In genomic region chr9:36665921-36666429, GRCh38 we compare ENCODE assay signal across 9 cellular contexts.
DNase-seq lines count a peak whose midpoint lies in the region; ATAC-seq and TF ChIP-seq lines count a peak whose summit lies in the region.
"Had no signal": no experiment of that assay in that cellular context is flagged by ENCODE, and none has a peak within 500 bp of the region (broad histone marks: within the 10 kb centered on the region; RNA-seq: fewer than 3 reads in every experiment).

No MANE protein-coding gene starts in this region.

- H3K27me3 ChIP-seq in osteoblast (ENCODE audit: insufficient read depth, low read length) = no peaks in the 10 kb centered on the region
- no peaks in the 10 kb centered on the region for H3K27me3 ChIP-seq in dorsolateral prefrontal cortex

- no peaks in the 10 kb centered on the region for H4K20me1 ChIP-seq in osteoblast (ENCODE audit: insufficient read depth, low read length)

- H3K27ac ChIP-seq in osteoblast (ENCODE audit: low read depth, low read length) = no peak overlapping the region
- H3K27ac ChIP-seq in dorsolateral prefrontal cortex = no peak overlapping the region
- H3K27ac ChIP-seq: 22Rv1 had no signal

- ATAC-seq in HG02884 (IDR thresholded peaks at IDR 0.05; ENCODE audit: unreplicated experiment) (peak; percentile 70), esophagus mucosa (no peak)

- TF ChIP-seq CTCF in osteoblast (IDR thresholded peaks at IDR 0.05; ENCODE audit: extremely low read depth, low read depth, low read length) (no peak), dorsolateral prefrontal cortex (IDR thresholded peaks at IDR 0.05 in 54 of 56, conservative IDR thresholded peaks at IDR 0.05 in 2 of 56; ENCODE audit: low read depth in 1 of 56, partially characterized antibody in 56 of 56) (no peak)

- peaks cover 9% of the 10 kb centered on the region for H3K4me1 ChIP-seq in osteoblast (ENCODE audit: insufficient read depth, low read length)

- peak overlapping the region; percentile 46 for H2AFZ ChIP-seq in osteoblast (ENCODE audit: low read length)

- peak; percentile 23 for DNase-seq in NOMO-1 treated with DMSO at 0.1 percent for 48 hours (lab: John Stamatoyannopoulos, UW; ENCODE audit: unreplicated experiment)
- no peak for DNase-seq in NOMO-1 treated with dmso at 0.1 percent for 144 hours (lab: John Stamatoyannopoulos, UW; ENCODE audit: unreplicated experiment)
- DNase-seq in RPMI8226 = peak; percentile 5
- no peak for DNase-seq in osteoblast (ENCODE audit: insufficient read length, low spot score, missing footprints)
- no peak for DNase-seq in activated effector memory CD4-positive, alpha-beta T cell treated with Interleukin-2 at 50 U/mL for 16 hours
- DNase-seq in dorsolateral prefrontal cortex = no peak

- peaks cover 6% of the 10 kb centered on the region for H3K79me2 ChIP-seq in osteoblast (ENCODE audit: insufficient read depth, low read length)

- H3K36me3 ChIP-seq in osteoblast (ENCODE audit: insufficient read depth, low read length) = peaks cover 19% of the 10 kb centered on the region

- H3K9me3 ChIP-seq in osteoblast (ENCODE audit: low read depth, low read length) = no peaks in the 10 kb centered on the region

- intact Hi-C loops in dorsolateral prefrontal cortex (cut with DNase I) = no loop called here

- H3K4me2 ChIP-seq in osteoblast (ENCODE audit: insufficient read depth, low read length) = no peak overlapping the region

- H3K4me3 ChIP-seq in osteoblast (ENCODE audit: insufficient read depth, low read length) = no peak overlapping the region
- H3K4me3 ChIP-seq in dorsolateral prefrontal cortex = no peak overlapping the region

Comparison
In these comparisons a context has a peak if more than half of its experiments do, and no peak if none do; other contexts are left out.
1. DNase-seq: peak in NOMO-1 treated with DMSO at 0.1 percent for 48 hours (single experiment) and RPMI8226 (single experiment); none in NOMO-1 treated with dmso at 0.1 percent for 144 hours (single experiment), osteoblast (single experiment), activated effector memory CD4-positive, alpha-beta T cell treated with Interleukin-2 at 50 U/mL for 16 hours (single experiment) and dorsolateral prefrontal cortex (0 of 10).